Comparison of ENCODE assay signal across 19 cellular contexts in the genomic region with DNA sequence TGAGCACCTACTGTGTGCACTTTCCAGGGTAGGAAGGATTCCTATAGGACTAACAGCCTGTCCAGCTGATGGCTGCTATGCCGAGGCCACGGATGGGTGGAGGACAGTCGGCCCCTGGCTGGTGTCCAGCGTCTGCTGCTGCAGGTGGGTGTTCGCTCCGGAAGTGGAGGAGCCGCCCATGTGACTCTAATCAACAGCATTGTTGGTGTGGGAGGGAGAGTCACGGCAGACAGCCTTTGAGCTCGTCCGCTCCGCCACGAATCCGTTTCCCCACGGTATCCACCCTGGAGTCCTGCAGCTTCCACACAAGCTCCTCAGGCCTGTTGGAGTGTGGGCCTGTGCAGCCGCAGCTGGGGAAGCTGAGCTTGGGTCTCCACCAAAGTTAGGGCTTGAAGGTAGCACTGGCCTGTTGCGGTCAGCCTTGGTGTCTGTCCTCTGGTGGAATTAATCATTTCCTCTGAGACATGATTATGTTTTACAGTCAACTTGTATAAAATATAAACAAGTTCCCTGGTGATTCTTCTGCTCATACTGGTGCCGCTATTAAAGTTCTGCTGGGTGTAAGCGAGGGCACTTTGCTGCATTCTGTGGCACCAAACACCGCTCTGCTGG.
DNase-seq lines count a peak whose midpoint lies in the region; ATAC-seq and TF ChIP-seq lines count a peak whose summit lies in the region.
"Had no signal": no experiment of that assay in that cellular context is flagged by ENCODE, and none has a peak within 500 bp of the region (broad histone marks: within the 10 kb centered on the region; RNA-seq: fewer than 3 reads in every experiment).

No MANE protein-coding gene starts in this region.

- H3K4me3 ChIP-seq in HAP-1, result no peak overlapping the region
- H3K4me3 ChIP-seq: mucosa of descending colon had no signal

- peak overlapping the region; percentile 51 to 57 (median 52) for H3K27ac Mint-ChIP-seq in nephron
- no peak overlapping the region for H3K27ac Mint-ChIP-seq in activated naive CD8-positive, alpha-beta T cell treated with anti-CD3 and anti-CD28 coated beads, Interleukin-2, amount 50 U/mL, for 24 hours
- H3K27ac Mint-ChIP-seq: activated B cell treated with CpG ODN at 0.5 μM for 24 hours; activated CD4-positive, alpha-beta memory T cell treated with anti-CD3 and anti-CD28 coated beads, Interleukin-2, amount 10 ng/mL, durations not matched to agents 7 days and 5 days; activated naive CD4-positive, alpha-beta T cell treated with anti-CD3 and anti-CD28 coated beads, Interleukin-2, amount 50 U/mL, for 24 hours; CD8-positive, alpha-beta T cell had no signal

- peaks cover 9% of the 10 kb centered on the region for H3K9me3 Mint-ChIP-seq in nephron
- no peaks in the 10 kb centered on the region for H3K9me3 Mint-ChIP-seq in activated naive CD8-positive, alpha-beta T cell treated with anti-CD3 and anti-CD28 coated beads, Interleukin-2, amount 50 U/mL, for 24 hours
- H3K9me3 Mint-ChIP-seq: activated B cell treated with CpG ODN at 0.5 μM for 24 hours; activated CD4-positive, alpha-beta memory T cell treated with anti-CD3 and anti-CD28 coated beads, Interleukin-2, amount 10 ng/mL, durations not matched to agents 7 days and 5 days; activated naive CD4-positive, alpha-beta T cell treated with anti-CD3 and anti-CD28 coated beads, Interleukin-2, amount 50 U/mL, for 24 hours; CD8-positive, alpha-beta T cell had no signal

- DNase-seq in DMS153 treated with DMSO at 0.1 percent for 48 hours (lab: John Stamatoyannopoulos, UW; ENCODE audit: unreplicated experiment) (peak; percentile 39), M059J (ENCODE audit: low read depth) (peak; percentile 60), NCI-H748 treated with DMSO at 0.1 percent for 48 hours (lab: John Stamatoyannopoulos, UW) (peak; percentile 87), HAP-1 (ENCODE audit: low spot score in 2 of 2) (no peak)
- no peak for DNase-seq in activated naive CD8-positive, alpha-beta T cell treated with anti-CD3 and anti-CD28 coated beads, Interleukin-2, amount 50 U/mL, for 24 hours
- DNase-seq: activated B cell treated with CpG ODN at 0.5 μM for 24 hours; activated CD4-positive, alpha-beta memory T cell treated with anti-CD3 and anti-CD28 coated beads, Interleukin-2, amount 10 ng/mL, durations not matched to agents 7 days and 5 days; activated T-cell treated with anti-CD3 and anti-CD28 coated beads, Interleukin-2, amount 50 U/mL, for 48 hours; CD8-positive, alpha-beta T cell; effector memory CD4-positive, alpha-beta T cell; KBM-7; mucosa of descending colon; NCI-H446 treated with DMSO at 0.1 percent for 48 hours; stimulated activated CD4-positive, alpha-beta T cell treated with anti-CD3 and anti-CD28 coated beads, Interleukin-12 subunit alpha, Interleukin-12 subunit beta, amount 100 ng/mL, for 4 hours; T-helper 2 cell had no signal

- no peaks in the 10 kb centered on the region for H3K27me3 ChIP-seq in HAP-1 (ENCODE audit: low read depth)

- H3K4me3 Mint-ChIP-seq in nephron, result no peak overlapping the region
- H3K4me3 Mint-ChIP-seq in activated naive CD8-positive, alpha-beta T cell treated with anti-CD3 and anti-CD28 coated beads, Interleukin-2, amount 50 U/mL, for 24 hours, result no peak overlapping the region
- H3K4me3 Mint-ChIP-seq: activated B cell treated with CpG ODN at 0.5 μM for 24 hours; activated CD4-positive, alpha-beta memory T cell treated with anti-CD3 and anti-CD28 coated beads, Interleukin-2, amount 10 ng/mL, durations not matched to agents 7 days and 5 days; activated naive CD4-positive, alpha-beta T cell treated with anti-CD3 and anti-CD28 coated beads, Interleukin-2, amount 50 U/mL, for 24 hours; CD8-positive, alpha-beta T cell had no signal

- H3K27me3 Mint-ChIP-seq in nephron (ENCODE audit: low read depth), result peaks cover 10% of the 10 kb centered on the region
- no peaks in the 10 kb centered on the region for H3K27me3 Mint-ChIP-seq in activated naive CD8-positive, alpha-beta T cell treated with anti-CD3 and anti-CD28 coated beads, Interleukin-2, amount 50 U/mL, for 24 hours
- H3K27me3 Mint-ChIP-seq: activated B cell treated with CpG ODN at 0.5 μM for 24 hours; activated CD4-positive, alpha-beta memory T cell treated with anti-CD3 and anti-CD28 coated beads, Interleukin-2, amount 10 ng/mL, durations not matched to agents 7 days and 5 days; activated naive CD4-positive, alpha-beta T cell treated with anti-CD3 and anti-CD28 coated beads, Interleukin-2, amount 50 U/mL, for 24 hours had no signal

- H3K36me3 Mint-ChIP-seq in nephron (ENCODE audit: low read depth), result no peaks in the 10 kb centered on the region
- H3K36me3 Mint-ChIP-seq in activated naive CD8-positive, alpha-beta T cell treated with anti-CD3 and anti-CD28 coated beads, Interleukin-2, amount 50 U/mL, for 24 hours (ENCODE audit: low read depth), result no peaks in the 10 kb centered on the region
- H3K36me3 Mint-ChIP-seq: activated naive CD4-positive, alpha-beta T cell treated with anti-CD3 and anti-CD28 coated beads, Interleukin-2, amount 50 U/mL, for 24 hours; CD8-positive, alpha-beta T cell had no signal

- H3K9me3 ChIP-seq in HAP-1, result no peaks in the 10 kb centered on the region
- H3K9me3 ChIP-seq: mucosa of descending colon had no signal

- no peaks in the 10 kb centered on the region for H3K4me1 ChIP-seq in HAP-1

- in situ Hi-C loops in HAP-1 (cut with MboI; ENCODE audit: low sequenced_read_pairs), result no loop called here

- no peak for TF ChIP-seq CTCF in nephron (IDR thresholded peaks at IDR 0.05; ENCODE audit: unreplicated experiment in 3 of 3)

- peaks cover 18% of the 10 kb centered on the region for H3K4me1 Mint-ChIP-seq in nephron
- H3K4me1 Mint-ChIP-seq in activated naive CD8-positive, alpha-beta T cell treated with anti-CD3 and anti-CD28 coated beads, Interleukin-2, amount 50 U/mL, for 24 hours, result no peaks in the 10 kb centered on the region
- H3K4me1 Mint-ChIP-seq: activated B cell treated with CpG ODN at 0.5 μM for 24 hours; activated CD4-positive, alpha-beta memory T cell treated with anti-CD3 and anti-CD28 coated beads, Interleukin-2, amount 10 ng/mL, durations not matched to agents 7 days and 5 days; activated naive CD4-positive, alpha-beta T cell treated with anti-CD3 and anti-CD28 coated beads, Interleukin-2, amount 50 U/mL, for 24 hours had no signal

- no peaks in the 10 kb centered on the region for H3K36me3 ChIP-seq in HAP-1 (replicated peaks)

- ATAC-seq in HG02798 (IDR thresholded peaks at IDR 0.05; ENCODE audit: poor library complexity, unreplicated experiment), result no peak
- no peak for ATAC-seq in activated naive CD8-positive, alpha-beta T cell treated with anti-CD3 and anti-CD28 coated beads, Interleukin-2, amount 50 U/mL, for 24 hours
- ATAC-seq: CD8-positive, alpha-beta T cell; HCT116; mucosa of descending colon had no signal

Comparison
In these comparisons a context has a peak if more than half of its experiments do, and no peak if none do; other contexts are left out.
1. DNase-seq: peak in DMS153 treated with DMSO at 0.1 percent for 48 hours (single experiment), M059J (single experiment) and NCI-H748 treated with DMSO at 0.1 percent for 48 hours (single experiment); none in HAP-1 (0 of 2) and activated naive CD8-positive, alpha-beta T cell treated with anti-CD3 and anti-CD28 coated beads, Interleukin-2, amount 50 U/mL, for 24 hours (single experiment).